ENCODE assay signal across 25 cellular contexts in the genomic region with DNA sequence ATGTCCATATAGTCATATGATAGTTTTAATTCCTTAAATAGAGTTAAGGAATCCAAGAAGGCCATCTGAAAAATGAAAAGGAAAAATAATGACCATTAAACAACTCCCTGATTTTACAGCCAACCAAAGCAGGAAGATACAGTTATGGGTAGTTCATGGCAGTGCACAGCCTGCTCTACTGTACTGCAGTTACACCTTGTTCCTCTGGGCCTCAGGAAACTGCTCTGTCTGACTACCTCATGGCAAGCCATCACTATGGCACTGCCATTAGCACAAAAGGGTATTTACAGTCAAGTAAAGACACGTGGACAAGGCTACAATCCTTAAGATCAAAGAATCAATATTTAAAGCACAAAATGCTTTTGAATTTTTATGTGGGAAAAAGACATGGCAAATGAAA.
"Had no signal": no experiment of that assay in that cellular context is flagged by ENCODE, and none has a peak within 500 bp of the region (broad histone marks: within the 10 kb centered on the region; RNA-seq: fewer than 3 reads in every experiment).

No MANE protein-coding gene starts in this region.

- ATAC-seq: heart right ventricle; natural killer cell treated with Interleukin-12 subunit alpha and Interleukin-12 subunit beta and Interleukin-15 and Interleukin-18, amount 100 ng/mL, for 72 hours; right lobe of liver; stimulated activated memory B cell treated with anti-CD40 and anti-IgM and Interleukin-4, amounts not matched to agents 10 μg/mL and 1 μg/mL and 100 μg/mL, for 72 hours; stimulated activated naive CD8-positive, alpha-beta T cell treated with anti-CD3 and anti-CD28 coated beads, Interleukin-15, Interleukin-2, amounts not matched to agents 100 U/mL and 50 U/mL, for 24 hours; upper lobe of right lung had no signal

- H3K36me3 ChIP-seq: neural progenitor cell, ovary had no signal

- H3K27me3 ChIP-seq: heart right ventricle, hepatocyte, neural progenitor cell, ovary, right atrium auricular region, right lobe of liver, stomach, testis, thyroid gland, transverse colon, upper lobe of right lung had no signal

- H3K27ac Mint-ChIP-seq: mesothelial cell of epicardium; naive B cell; natural killer cell treated with Interleukin-12 subunit alpha and Interleukin-12 subunit beta and Interleukin-15 and Interleukin-18, amount 100 ng/mL, for 72 hours; neural progenitor cell; progenitor cell of endocrine pancreas; stimulated activated memory B cell treated with anti-CD40 and anti-IgM and Interleukin-4, amounts not matched to agents 10 μg/mL and 1 μg/mL and 100 μg/mL, for 72 hours had no signal

- H2AFZ ChIP-seq: hepatocyte, neural progenitor cell had no signal

- DNase-seq: heart right ventricle; islet precursor cell; left ventricle myocardium inferior; mesendoderm; naive B cell; ovary; right lobe of liver; stimulated activated CD4-positive, alpha-beta T cell treated with anti-CD3 and anti-CD28 coated beads, Interleukin-1b, Interleukin-23, amount 100 ng/mL, for 48 hours; stimulated activated CD4-positive, alpha-beta T cell treated with anti-CD3 and anti-CD28 coated beads, Interleukin-2, amount 100 ng/mL, for 48 hours; stimulated activated CD4-positive, alpha-beta T cell treated with anti-CD3 and anti-CD28 coated beads, Interleukin-4, amount 100 ng/mL, for 4 hours; stimulated activated CD8-positive, alpha-beta memory T cell treated with anti-CD3 and anti-CD28 coated beads, Interleukin-4, amount 100 ng/mL, for 48 hours; stimulated activated naive CD8-positive, alpha-beta T cell treated with anti-CD3 and anti-CD28 coated beads, Interleukin-15, Interleukin-2, amounts not matched to agents 100 U/mL and 50 U/mL, for 24 hours; stomach; testis; thyroid gland; transverse colon; upper lobe of right lung had no signal

- H3K27ac ChIP-seq: heart right ventricle, hepatocyte, left ventricle myocardium inferior, neural progenitor cell, ovary, right atrium auricular region, right lobe of liver, stomach, testis, thyroid gland, transverse colon, upper lobe of right lung had no signal

- H3K9ac ChIP-seq: neural progenitor cell had no signal

- H3K27me3 Mint-ChIP-seq: naive B cell; natural killer cell treated with Interleukin-12 subunit alpha and Interleukin-12 subunit beta and Interleukin-15 and Interleukin-18, amount 100 ng/mL, for 72 hours; progenitor cell of endocrine pancreas; stimulated activated memory B cell treated with anti-CD40 and anti-IgM and Interleukin-4, amounts not matched to agents 10 μg/mL and 1 μg/mL and 100 μg/mL, for 72 hours had no signal

- H3K9me3 Mint-ChIP-seq: naive B cell; natural killer cell treated with Interleukin-12 subunit alpha and Interleukin-12 subunit beta and Interleukin-15 and Interleukin-18, amount 100 ng/mL, for 72 hours; neural progenitor cell; stimulated activated memory B cell treated with anti-CD40 and anti-IgM and Interleukin-4, amounts not matched to agents 10 μg/mL and 1 μg/mL and 100 μg/mL, for 72 hours had no signal

- H3K4me1 ChIP-seq: heart right ventricle, left ventricle myocardium inferior, neural progenitor cell, right atrium auricular region, right lobe of liver, stomach, testis, thyroid gland, transverse colon, upper lobe of right lung had no signal

- H3K4me3 Mint-ChIP-seq: mesothelial cell of epicardium; naive B cell; natural killer cell treated with Interleukin-12 subunit alpha and Interleukin-12 subunit beta and Interleukin-15 and Interleukin-18, amount 100 ng/mL, for 72 hours; neural progenitor cell; stimulated activated memory B cell treated with anti-CD40 and anti-IgM and Interleukin-4, amounts not matched to agents 10 μg/mL and 1 μg/mL and 100 μg/mL, for 72 hours had no signal

- H3K4me2 ChIP-seq: hepatocyte, neural progenitor cell, smooth muscle cell had no signal

- H3K4me1 Mint-ChIP-seq: mesothelial cell of epicardium; neural progenitor cell; stimulated activated memory B cell treated with anti-CD40 and anti-IgM and Interleukin-4, amounts not matched to agents 10 μg/mL and 1 μg/mL and 100 μg/mL, for 72 hours had no signal

- H3K9me3 ChIP-seq: heart right ventricle, left ventricle myocardium inferior, ovary, right atrium auricular region, right lobe of liver, stomach, testis, thyroid gland, transverse colon, upper lobe of right lung had no signal

- H3K4me3 ChIP-seq: heart right ventricle, hepatocyte, left ventricle myocardium inferior, neural progenitor cell, ovary, right atrium auricular region, right lobe of liver, smooth muscle cell, stomach, testis, thyroid gland, transverse colon, upper lobe of right lung had no signal
